In the genomic region with DNA sequence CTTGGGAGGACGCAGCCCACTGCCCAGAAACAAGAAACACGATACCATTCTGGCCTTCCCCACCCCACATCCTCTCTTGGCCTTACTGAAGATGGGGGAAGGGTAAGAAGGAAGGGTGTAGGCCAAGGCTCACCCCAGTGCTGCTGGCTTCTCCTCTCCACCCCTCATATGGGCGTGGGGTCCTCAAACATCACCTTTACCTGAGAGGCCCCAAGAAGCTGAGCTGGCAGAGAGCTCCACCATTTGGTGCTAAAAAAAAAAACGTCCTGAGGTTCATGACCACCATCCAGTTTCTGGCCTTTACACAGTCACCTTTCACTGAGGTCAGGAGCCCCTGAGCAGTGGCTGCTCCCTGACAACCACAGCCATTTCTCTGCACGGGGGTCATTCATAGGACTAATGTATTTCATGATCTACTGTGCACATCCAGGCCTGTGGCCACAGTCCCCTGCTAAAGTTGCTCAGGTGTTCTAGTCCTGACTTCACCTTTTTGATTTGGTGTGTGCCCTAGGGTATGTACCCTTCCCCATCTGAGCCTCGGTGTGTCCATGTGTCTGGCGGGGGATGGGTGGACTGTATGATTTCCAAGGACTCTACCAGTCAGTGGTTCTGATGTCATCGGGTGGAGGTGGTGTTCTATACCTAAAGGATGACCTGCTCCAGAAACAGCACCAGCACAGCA, we compare ENCODE assay signal across 1 cellular context.
TF ChIP-seq lines count a peak whose summit lies in the region.

No MANE protein-coding gene starts in this region.

TF ChIP-seq in K562, 482 proteins besides CTCF, POLR2A, EP300 and RAD21 (continued from another document):
- TF ChIP-seq, protein P1, sequence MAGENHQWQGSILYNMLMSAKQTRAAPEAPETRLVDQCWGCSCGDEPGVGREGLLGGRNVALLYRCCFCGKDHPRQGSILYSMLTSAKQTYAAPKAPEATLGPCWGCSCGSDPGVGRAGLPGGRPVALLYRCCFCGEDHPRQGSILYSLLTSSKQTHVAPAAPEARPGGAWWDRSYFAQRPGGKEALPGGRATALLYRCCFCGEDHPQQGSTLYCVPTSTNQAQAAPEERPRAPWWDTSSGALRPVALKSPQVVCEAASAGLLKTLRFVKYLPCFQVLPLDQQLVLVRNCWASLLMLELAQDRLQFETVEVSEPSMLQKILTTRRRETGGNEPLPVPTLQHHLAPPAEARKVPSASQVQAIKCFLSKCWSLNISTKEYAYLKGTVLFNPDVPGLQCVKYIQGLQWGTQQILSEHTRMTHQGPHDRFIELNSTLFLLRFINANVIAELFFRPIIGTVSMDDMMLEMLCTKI (IDR thresholded peaks at IDR 0.05; ENCODE audit: partially characterized antibody), result no peak
- TF ChIP-seq, protein P2, sequence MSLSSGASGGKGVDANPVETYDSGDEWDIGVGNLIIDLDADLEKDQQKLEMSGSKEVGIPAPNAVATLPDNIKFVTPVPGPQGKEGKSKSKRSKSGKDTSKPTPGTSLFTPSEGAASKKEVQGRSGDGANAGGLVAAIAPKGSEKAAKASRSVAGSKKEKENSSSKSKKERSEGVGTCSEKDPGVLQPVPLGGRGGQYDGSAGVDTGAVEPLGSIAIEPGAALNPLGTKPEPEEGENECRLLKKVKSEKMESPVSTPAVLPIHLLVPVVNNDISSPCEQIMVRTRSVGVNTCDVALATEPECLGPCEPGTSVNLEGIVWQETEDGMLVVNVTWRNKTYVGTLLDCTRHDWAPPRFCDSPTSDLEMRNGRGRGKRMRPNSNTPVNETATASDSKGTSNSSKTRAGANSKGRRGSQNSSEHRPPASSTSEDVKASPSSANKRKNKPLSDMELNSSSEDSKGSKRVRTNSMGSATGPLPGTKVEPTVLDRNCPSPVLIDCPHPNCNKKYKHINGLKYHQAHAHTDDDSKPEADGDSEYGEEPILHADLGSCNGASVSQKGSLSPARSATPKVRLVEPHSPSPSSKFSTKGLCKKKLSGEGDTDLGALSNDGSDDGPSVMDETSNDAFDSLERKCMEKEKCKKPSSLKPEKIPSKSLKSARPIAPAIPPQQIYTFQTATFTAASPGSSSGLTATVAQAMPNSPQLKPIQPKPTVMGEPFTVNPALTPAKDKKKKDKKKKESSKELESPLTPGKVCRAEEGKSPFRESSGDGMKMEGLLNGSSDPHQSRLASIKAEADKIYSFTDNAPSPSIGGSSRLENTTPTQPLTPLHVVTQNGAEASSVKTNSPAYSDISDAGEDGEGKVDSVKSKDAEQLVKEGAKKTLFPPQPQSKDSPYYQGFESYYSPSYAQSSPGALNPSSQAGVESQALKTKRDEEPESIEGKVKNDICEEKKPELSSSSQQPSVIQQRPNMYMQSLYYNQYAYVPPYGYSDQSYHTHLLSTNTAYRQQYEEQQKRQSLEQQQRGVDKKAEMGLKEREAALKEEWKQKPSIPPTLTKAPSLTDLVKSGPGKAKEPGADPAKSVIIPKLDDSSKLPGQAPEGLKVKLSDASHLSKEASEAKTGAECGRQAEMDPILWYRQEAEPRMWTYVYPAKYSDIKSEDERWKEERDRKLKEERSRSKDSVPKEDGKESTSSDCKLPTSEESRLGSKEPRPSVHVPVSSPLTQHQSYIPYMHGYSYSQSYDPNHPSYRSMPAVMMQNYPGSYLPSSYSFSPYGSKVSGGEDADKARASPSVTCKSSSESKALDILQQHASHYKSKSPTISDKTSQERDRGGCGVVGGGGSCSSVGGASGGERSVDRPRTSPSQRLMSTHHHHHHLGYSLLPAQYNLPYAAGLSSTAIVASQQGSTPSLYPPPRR (CRISPR knock-in tag; IDR thresholded peaks at IDR 0.05; ENCODE audit: borderline replicate concordance), result no peak
- TF ChIP-seq HDAC2 (IDR thresholded peaks at IDR 0.05) (no peak), ZNF76 (CRISPR knock-in tag; IDR thresholded peaks at IDR 0.05; ENCODE audit: borderline replicate concordance) (0 out of 2 replicates have a peak, but pooled peaks have one; percentile 57), CHD2 (IDR thresholded peaks at IDR 0.05; ENCODE audit: low read depth, low read length) (peak; percentile 49; the same call in 1 of the 2 replicates), KHSRP (IDR thresholded peaks at IDR 0.05) (no peak), SMAD4 (CRISPR knock-in tag; conservative IDR thresholded peaks at IDR 0.05) (0 out of 2 replicates have a peak, but pooled peaks have one; percentile 31), NR2C2 (CRISPR knock-in tag; IDR thresholded peaks at IDR 0.05) (0 out of 2 replicates have a peak, but pooled peaks have one; percentile 31), NR2C2 (tag; IDR thresholded peaks at IDR 0.05) (peak; percentile 23; the same call in 1 of the 2 replicates), BCOR (IDR thresholded peaks at IDR 0.05) (no peak), ATF7 (IDR thresholded peaks at IDR 0.05) (0 out of 2 replicates have a peak, but pooled peaks have one; percentile 18), EGR1 (conservative IDR thresholded peaks at IDR 0.05) (no peak), RFX5 (IDR thresholded peaks at IDR 0.05; ENCODE audit: low read depth, low read length) (no peak), MEIS2 (IDR thresholded peaks at IDR 0.05; ENCODE audit: partially characterized antibody) (no peak), ZNF696 (CRISPR knock-in tag; conservative IDR thresholded peaks at IDR 0.05) (no peak), CBX8 (IDR thresholded peaks at IDR 0.05; ENCODE audit: borderline replicate concordance, extremely low read depth, low read depth, low read length, poor library complexity, severe bottlenecking) (no peak), ZNF253 (CRISPR knock-in tag; conservative IDR thresholded peaks at IDR 0.05) (no peak), ZNF316 (IDR thresholded peaks at IDR 0.05) (no peak), PHB2 (IDR thresholded peaks at IDR 0.05; ENCODE audit: low read depth) (0 out of 2 replicates have a peak, but pooled peaks have one; percentile 5), SUPT5H (IDR thresholded peaks at IDR 0.05) (peak; percentile 74), RBM14 (IDR thresholded peaks at IDR 0.05; ENCODE audit: borderline replicate concordance, insufficient read depth, low read depth, low read length) (no peak), POLR2G (IDR thresholded peaks at IDR 0.05; ENCODE audit: low read depth, low read length) (peak; percentile 51), POLR2AphosphoS2 (IDR thresholded peaks at IDR 0.05; ENCODE audit: low read length) (peak; percentile 95; the same call in 1 of the 2 replicates), ZNF431 (CRISPR knock-in tag; IDR thresholded peaks at IDR 0.05) (peak; percentile 34; the same call in 1 of the 2 replicates), ZNF239 (CRISPR knock-in tag; IDR thresholded peaks at IDR 0.05) (no peak), BRD9 (IDR thresholded peaks at IDR 0.05; ENCODE audit: low read depth, partially characterized antibody) (no peak)
- TF ChIP-seq, protein P3, sequence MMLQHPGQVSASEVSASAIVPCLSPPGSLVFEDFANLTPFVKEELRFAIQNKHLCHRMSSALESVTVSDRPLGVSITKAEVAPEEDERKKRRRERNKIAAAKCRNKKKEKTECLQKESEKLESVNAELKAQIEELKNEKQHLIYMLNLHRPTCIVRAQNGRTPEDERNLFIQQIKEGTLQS (IDR thresholded peaks at IDR 0.05), result peak; percentile 55
- TF ChIP-seq, protein P3 (CRISPR knock-in tag; conservative IDR thresholded peaks at IDR 0.05), result no peak
- TF ChIP-seq, protein P4, sequence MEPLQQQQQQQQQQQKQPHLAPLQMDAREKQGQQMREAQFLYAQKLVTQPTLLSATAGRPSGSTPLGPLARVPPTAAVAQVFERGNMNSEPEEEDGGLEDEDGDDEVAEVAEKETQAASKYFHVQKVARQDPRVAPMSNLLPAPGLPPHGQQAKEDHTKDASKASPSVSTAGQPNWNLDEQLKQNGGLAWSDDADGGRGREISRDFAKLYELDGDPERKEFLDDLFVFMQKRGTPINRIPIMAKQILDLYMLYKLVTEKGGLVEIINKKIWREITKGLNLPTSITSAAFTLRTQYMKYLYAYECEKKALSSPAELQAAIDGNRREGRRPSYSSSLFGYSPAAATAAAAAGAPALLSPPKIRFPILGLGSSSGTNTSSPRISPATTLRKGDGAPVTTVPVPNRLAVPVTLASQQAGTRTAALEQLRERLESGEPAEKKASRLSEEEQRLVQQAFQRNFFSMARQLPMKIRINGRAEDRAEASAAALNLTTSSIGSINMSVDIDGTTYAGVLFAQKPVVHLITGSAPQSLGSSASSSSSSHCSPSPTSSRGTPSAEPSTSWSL (CRISPR knock-in tag; IDR thresholded peaks at IDR 0.05; ENCODE audit: borderline replicate concordance), result no peak
- TF ChIP-seq, protein P5, sequence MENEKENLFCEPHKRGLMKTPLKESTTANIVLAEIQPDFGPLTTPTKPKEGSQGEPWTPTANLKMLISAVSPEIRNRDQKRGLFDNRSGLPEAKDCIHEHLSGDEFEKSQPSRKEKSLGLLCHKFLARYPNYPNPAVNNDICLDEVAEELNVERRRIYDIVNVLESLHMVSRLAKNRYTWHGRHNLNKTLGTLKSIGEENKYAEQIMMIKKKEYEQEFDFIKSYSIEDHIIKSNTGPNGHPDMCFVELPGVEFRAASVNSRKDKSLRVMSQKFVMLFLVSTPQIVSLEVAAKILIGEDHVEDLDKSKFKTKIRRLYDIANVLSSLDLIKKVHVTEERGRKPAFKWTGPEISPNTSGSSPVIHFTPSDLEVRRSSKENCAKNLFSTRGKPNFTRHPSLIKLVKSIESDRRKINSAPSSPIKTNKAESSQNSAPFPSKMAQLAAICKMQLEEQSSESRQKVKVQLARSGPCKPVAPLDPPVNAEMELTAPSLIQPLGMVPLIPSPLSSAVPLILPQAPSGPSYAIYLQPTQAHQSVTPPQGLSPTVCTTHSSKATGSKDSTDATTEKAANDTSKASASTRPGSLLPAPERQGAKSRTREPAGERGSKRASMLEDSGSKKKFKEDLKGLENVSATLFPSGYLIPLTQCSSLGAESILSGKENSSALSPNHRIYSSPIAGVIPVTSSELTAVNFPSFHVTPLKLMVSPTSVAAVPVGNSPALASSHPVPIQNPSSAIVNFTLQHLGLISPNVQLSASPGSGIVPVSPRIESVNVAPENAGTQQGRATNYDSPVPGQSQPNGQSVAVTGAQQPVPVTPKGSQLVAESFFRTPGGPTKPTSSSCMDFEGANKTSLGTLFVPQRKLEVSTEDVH (IDR thresholded peaks at IDR 0.05; ENCODE audit: low read depth, partially characterized antibody), result peak; percentile 41
- TF ChIP-seq, protein P6, sequence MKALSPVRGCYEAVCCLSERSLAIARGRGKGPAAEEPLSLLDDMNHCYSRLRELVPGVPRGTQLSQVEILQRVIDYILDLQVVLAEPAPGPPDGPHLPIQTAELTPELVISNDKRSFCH (CRISPR knock-in tag; IDR thresholded peaks at IDR 0.05), result no peak
- TF ChIP-seq, protein P6 (tag; IDR thresholded peaks at IDR 0.05), result no peak; the same call in 1 of the 2 replicates
- TF ChIP-seq, protein P7, sequence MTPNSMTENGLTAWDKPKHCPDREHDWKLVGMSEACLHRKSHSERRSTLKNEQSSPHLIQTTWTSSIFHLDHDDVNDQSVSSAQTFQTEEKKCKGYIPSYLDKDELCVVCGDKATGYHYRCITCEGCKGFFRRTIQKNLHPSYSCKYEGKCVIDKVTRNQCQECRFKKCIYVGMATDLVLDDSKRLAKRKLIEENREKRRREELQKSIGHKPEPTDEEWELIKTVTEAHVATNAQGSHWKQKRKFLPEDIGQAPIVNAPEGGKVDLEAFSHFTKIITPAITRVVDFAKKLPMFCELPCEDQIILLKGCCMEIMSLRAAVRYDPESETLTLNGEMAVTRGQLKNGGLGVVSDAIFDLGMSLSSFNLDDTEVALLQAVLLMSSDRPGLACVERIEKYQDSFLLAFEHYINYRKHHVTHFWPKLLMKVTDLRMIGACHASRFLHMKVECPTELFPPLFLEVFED (CRISPR knock-in tag; conservative IDR thresholded peaks at IDR 0.05), result 0 out of 2 replicates have a peak, but pooled peaks have one; percentile 49
TF ChIP-seq in K562: peak in this region for 30.
